18 cellular contexts compared by ENCODE assay signal in the genomic region with DNA sequence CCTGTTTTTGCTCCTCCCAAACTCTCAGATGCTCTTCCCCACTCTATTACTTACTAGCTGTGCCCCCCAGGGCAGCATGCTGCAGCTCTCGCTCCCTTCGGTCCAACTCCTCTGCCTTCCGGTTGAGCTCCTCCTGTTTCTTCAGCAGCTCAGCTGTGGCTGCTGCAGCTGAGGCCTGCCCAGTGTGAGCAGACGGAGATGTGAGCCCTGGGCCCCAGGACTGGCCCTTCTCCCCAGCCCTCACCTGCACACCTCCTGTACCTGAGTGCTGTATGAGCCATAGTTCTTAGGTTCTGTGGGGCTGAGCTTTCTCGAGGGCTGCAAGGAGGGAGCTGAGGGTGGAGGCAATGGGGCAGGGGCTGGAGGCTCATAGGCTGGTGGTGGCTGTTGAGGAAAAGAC. TPM values are rescaled to one million over a fixed set of nuclear protein-coding genes. Genes with fewer than 3 reads are reported as not detected.
DNase-seq lines count a peak whose midpoint lies in the region; ATAC-seq and TF ChIP-seq lines count a peak whose summit lies in the region.
"Had no signal": no experiment of that assay in that cellular context is flagged by ENCODE, and none has a peak within 500 bp of the region (broad histone marks: within the 10 kb centered on the region; RNA-seq: fewer than 3 reads in every experiment).

No MANE protein-coding gene starts in this region.

- H3K9ac ChIP-seq in PC-3 (ENCODE audit: low read length) = no peak overlapping the region

- peaks cover 21% of the 10 kb centered on the region for H3K4me1 ChIP-seq in PC-3 (ENCODE audit: insufficient read depth, low read length)

- no peak overlapping the region for H2AFZ ChIP-seq in PC-3 (ENCODE audit: low read length)

- POLR2A ChIA-PET in PC-3 (lab: Charles Lee; ENCODE audit: unreplicated experiment) = no interaction called here

- H3K27me3 Mint-ChIP-seq in activated naive CD4-positive, alpha-beta T cell treated with anti-CD3 and anti-CD28 coated beads, Interleukin-2, amount 10 ng/mL, durations not matched to agents 7 days and 5 days = no peaks in the 10 kb centered on the region
- no peaks in the 10 kb centered on the region for H3K27me3 Mint-ChIP-seq in dendritic cell treated with granulocyte-macrophage colony-stimulating factor and Interleukin-4, amounts not matched to agents 40 ng/mL and 50 ng/mL, for 4 days

- peak overlapping the region; percentile 95 for H3K4me2 ChIP-seq in PC-3 (ENCODE audit: low read length)

- peaks cover 60% of the 10 kb centered on the region for H3K4me1 Mint-ChIP-seq in activated naive CD4-positive, alpha-beta T cell treated with anti-CD3 and anti-CD28 coated beads, Interleukin-2, amount 10 ng/mL, durations not matched to agents 7 days and 5 days
- peaks cover 54% of the 10 kb centered on the region for H3K4me1 Mint-ChIP-seq in dendritic cell treated with granulocyte-macrophage colony-stimulating factor and Interleukin-4, amounts not matched to agents 40 ng/mL and 50 ng/mL, for 4 days (ENCODE audit: low read depth)
- H3K4me1 Mint-ChIP-seq in stimulated activated effector memory CD8-positive, alpha-beta T cell treated with anti-CD3 and anti-CD28 coated beads, Interleukin-12 subunit alpha, Interleukin-12 subunit beta, amount 100 ng/mL, for 72 hours = peaks cover 61% of the 10 kb centered on the region

- no peak for DNase-seq in activated naive CD4-positive, alpha-beta T cell treated with anti-CD3 and anti-CD28 coated beads, Interleukin-2, amount 10 ng/mL, durations not matched to agents 7 days and 5 days
- DNase-seq in activated naive CD4-positive, alpha-beta T cell (lab: John Stamatoyannopoulos, UW) = no peak
- no peak for DNase-seq in PC-3
- no peak for DNase-seq in stimulated activated effector memory CD8-positive, alpha-beta T cell treated with anti-CD3 and anti-CD28 coated beads, Interleukin-12 subunit alpha, Interleukin-12 subunit beta, amount 100 ng/mL, for 72 hours (ENCODE audit: low spot score in 2 of 2)
- DNase-seq in DMS114 treated with DMSO at 0.1 percent for 48 hours (lab: John Stamatoyannopoulos, UW; ENCODE audit: unreplicated experiment) = no peak
- DNase-seq: amniotic stem cell, colonic mucosa, left ventricle myocardium superior, Peyer's patch, upper lobe of left lung had no signal

- peaks cover 27% of the 10 kb centered on the region for H3K36me3 ChIP-seq in PC-3 (ENCODE audit: low read depth, low read length)

- no peak overlapping the region for H3K27ac ChIP-seq in PC-3 (ENCODE audit: low read length)
- H3K27ac ChIP-seq: colonic mucosa had no signal

- no TSS peak for BruUV-seq in PC-3 (replicated peaks; lab: Mats Ljungman, UMichigan)

- peak overlapping the region; percentile 72 for H3K27ac Mint-ChIP-seq in activated naive CD4-positive, alpha-beta T cell treated with anti-CD3 and anti-CD28 coated beads, Interleukin-2, amount 10 ng/mL, durations not matched to agents 7 days and 5 days
- H3K27ac Mint-ChIP-seq in dendritic cell treated with granulocyte-macrophage colony-stimulating factor and Interleukin-4, amounts not matched to agents 40 ng/mL and 50 ng/mL, for 4 days = peak overlapping the region; percentile 78
- peak overlapping the region; percentile 97 for H3K27ac Mint-ChIP-seq in stimulated activated effector memory CD8-positive, alpha-beta T cell treated with anti-CD3 and anti-CD28 coated beads, Interleukin-12 subunit alpha, Interleukin-12 subunit beta, amount 100 ng/mL, for 72 hours
- H3K27ac Mint-ChIP-seq: T-helper 1 cell treated with Interleukin-12 subunit alpha and Interleukin-12 subunit beta and Interleukin-4 antibody, amounts not matched to agents 30 μg/mL and 1 μg/mL, for 36 hours had no signal

- CTCF ChIA-PET in activated naive CD4-positive, alpha-beta T cell treated with anti-CD3 and anti-CD28 coated beads, Interleukin-2, amount 10 ng/mL, durations not matched to agents 7 days and 5 days (lab: Charles Lee) = interaction anchor here (0.6 to 5.2 kb wide), 4 partner anchors 10 to 63 kb away, joined by 3 to 57 read pairs (median 5); no protein-coding TSS in a partner anchor
- CTCF ChIA-PET in PC-3 (lab: Charles Lee) = no interaction called here

- no peak for TF ChIP-seq CTCF in PC-3 (conservative IDR thresholded peaks at IDR 0.05; ENCODE audit: low read depth, low read length)

- H3K9me2 ChIP-seq in PC-3 (replicated peaks; ENCODE audit: low read length) = no peaks in the 10 kb centered on the region

- peak overlapping the region; percentile 96 for H3K4me3 Mint-ChIP-seq in activated naive CD4-positive, alpha-beta T cell treated with anti-CD3 and anti-CD28 coated beads, Interleukin-2, amount 10 ng/mL, durations not matched to agents 7 days and 5 days
- no peak overlapping the region for H3K4me3 Mint-ChIP-seq in dendritic cell treated with granulocyte-macrophage colony-stimulating factor and Interleukin-4, amounts not matched to agents 40 ng/mL and 50 ng/mL, for 4 days
- peak overlapping the region; percentile 99 for H3K4me3 Mint-ChIP-seq in stimulated activated effector memory CD8-positive, alpha-beta T cell treated with anti-CD3 and anti-CD28 coated beads, Interleukin-12 subunit alpha, Interleukin-12 subunit beta, amount 100 ng/mL, for 72 hours

- H3K9me3 Mint-ChIP-seq in activated naive CD4-positive, alpha-beta T cell treated with anti-CD3 and anti-CD28 coated beads, Interleukin-2, amount 10 ng/mL, durations not matched to agents 7 days and 5 days = no peaks in the 10 kb centered on the region
- H3K9me3 Mint-ChIP-seq in dendritic cell treated with granulocyte-macrophage colony-stimulating factor and Interleukin-4, amounts not matched to agents 40 ng/mL and 50 ng/mL, for 4 days = no peaks in the 10 kb centered on the region
- no peaks in the 10 kb centered on the region for H3K9me3 Mint-ChIP-seq in stimulated activated effector memory CD8-positive, alpha-beta T cell treated with anti-CD3 and anti-CD28 coated beads, Interleukin-12 subunit alpha, Interleukin-12 subunit beta, amount 100 ng/mL, for 72 hours
- H3K9me3 Mint-ChIP-seq: T-helper 1 cell treated with Interleukin-12 subunit alpha and Interleukin-12 subunit beta and Interleukin-4 antibody, amounts not matched to agents 30 μg/mL and 1 μg/mL, for 36 hours had no signal

- no peaks in the 10 kb centered on the region for H3K27me3 ChIP-seq in PC-3 (ENCODE audit: low read length)
- H3K27me3 ChIP-seq: colonic mucosa, Peyer's patch, upper lobe of left lung had no signal

- no peaks in the 10 kb centered on the region for H3K9me3 ChIP-seq in PC-3 (ENCODE audit: low read length)
- H3K9me3 ChIP-seq: colonic mucosa, Peyer's patch, upper lobe of left lung had no signal

- peaks cover 66% of the 10 kb centered on the region for H3K36me3 Mint-ChIP-seq in activated naive CD4-positive, alpha-beta T cell treated with anti-CD3 and anti-CD28 coated beads, Interleukin-2, amount 10 ng/mL, durations not matched to agents 7 days and 5 days
- peaks cover 98% of the 10 kb centered on the region for H3K36me3 Mint-ChIP-seq in dendritic cell treated with granulocyte-macrophage colony-stimulating factor and Interleukin-4, amounts not matched to agents 40 ng/mL and 50 ng/mL, for 4 days (ENCODE audit: low read depth)
- H3K36me3 Mint-ChIP-seq in stimulated activated effector memory CD8-positive, alpha-beta T cell treated with anti-CD3 and anti-CD28 coated beads, Interleukin-12 subunit alpha, Interleukin-12 subunit beta, amount 100 ng/mL, for 72 hours = peaks cover 96% of the 10 kb centered on the region

- H3K79me2 ChIP-seq in PC-3 (ENCODE audit: low read length) = peaks cover 20% of the 10 kb centered on the region

- peaks cover 11% of the 10 kb centered on the region for H3F3A ChIP-seq in PC-3 (ENCODE audit: low read length, unreplicated experiment)

- no peaks in the 10 kb centered on the region for H4K20me1 ChIP-seq in PC-3 (ENCODE audit: low read length)

- H3K4me3 ChIP-seq in PC-3 (ENCODE audit: low read length) = no peak overlapping the region; the same call in 1 of the 2 replicates
- H3K4me3 ChIP-seq: colonic mucosa, Peyer's patch, upper lobe of left lung had no signal

- ATAC-seq in PC-3 (no peak), HG02840 (IDR thresholded peaks at IDR 0.05; ENCODE audit: low FRiP score, unreplicated experiment) (no peak), HG02678 (IDR thresholded peaks at IDR 0.05; ENCODE audit: unreplicated experiment) (no peak)
- no peak for ATAC-seq in stimulated activated effector memory CD8-positive, alpha-beta T cell treated with anti-CD3 and anti-CD28 coated beads, Interleukin-12 subunit alpha, Interleukin-12 subunit beta, amount 100 ng/mL, for 72 hours
- ATAC-seq: left ventricle myocardium superior had no signal

- intact Hi-C loops in PC-3 (cut with micrococcal nuclease) = no loop called here
- intact Hi-C loops in dendritic cell treated with granulocyte-macrophage colony-stimulating factor and Interleukin-4, amounts not matched to agents 40 ng/mL and 50 ng/mL, for 4 days (cut with micrococcal nuclease) = no loop called here

RNA-seq across cellular contexts. Expression of a gene that starts 1.9 kb away (rescaled TPM):
- 218 and 219 TPM in 2 replicates for total RNA-seq in PC-3 (2014; rRNA removed)

RNA-seq across cellular contexts. Expression of a gene that starts 5.0 kb away (rescaled TPM):
- 30.9 and 54.7 TPM in 2 replicates for total RNA-seq in PC-3 (2014; rRNA removed)

RNA-seq across cellular contexts. Expression of a gene that starts 13.0 kb away (rescaled TPM):
- 44.5 and 49.9 TPM in 2 replicates for total RNA-seq in PC-3 (2014; rRNA removed)

RNA-seq across cellular contexts. Expression of a gene that starts 17.0 kb away (rescaled TPM):
- 1.8 and 1.9 TPM in 2 replicates for total RNA-seq in PC-3 (2014; rRNA removed)

RNA-seq across cellular contexts. Expression of a gene that starts 41.0 kb away (rescaled TPM):
- total RNA-seq in PC-3 (2014; rRNA removed) = not detected in 2 replicates
- total RNA-seq: Daoy, fibroblast of lung, left ventricle myocardium superior, NCI-H460, omental fat pad had no signal
